Comparison of ENCODE assay signal across 26 cellular contexts in the genomic region with DNA sequence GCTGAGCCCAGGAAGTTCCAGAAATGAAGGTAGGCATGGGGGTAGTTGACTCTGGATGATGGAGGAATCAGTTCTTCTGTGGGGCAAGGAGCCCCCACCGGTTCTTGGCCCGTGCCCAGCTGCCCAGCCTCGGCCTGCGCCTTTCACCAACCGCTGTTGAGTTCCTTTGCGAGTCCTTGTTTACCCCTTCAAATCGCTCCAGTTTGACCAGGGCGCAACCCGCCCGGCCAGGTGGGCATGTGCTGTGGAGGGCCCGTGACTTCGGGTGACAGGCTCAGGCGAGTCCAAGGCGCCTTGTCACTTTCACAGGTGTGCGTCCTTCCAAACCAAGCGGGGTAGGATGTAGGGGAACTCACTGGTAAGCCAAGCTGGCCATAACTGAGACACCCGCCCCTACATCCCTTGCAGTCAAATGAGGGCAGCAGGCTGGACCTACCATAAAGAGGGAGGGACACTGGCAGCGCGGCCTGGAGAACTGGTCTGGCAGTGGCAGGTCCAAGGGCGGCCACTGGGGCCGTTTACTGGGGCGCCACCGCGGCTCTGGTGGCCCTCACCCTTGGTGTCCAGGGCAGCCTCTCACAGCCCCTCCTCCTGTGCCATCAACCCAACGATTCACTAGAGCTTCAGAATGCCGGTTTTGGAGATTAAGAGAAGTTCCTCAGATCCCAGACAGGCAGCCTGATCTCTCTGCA.
"Had no signal": no experiment of that assay in that cellular context is flagged by ENCODE, and none has a peak within 500 bp of the region (broad histone marks: within the 10 kb centered on the region; RNA-seq: fewer than 3 reads in every experiment).

No MANE protein-coding gene starts in this region.

- H3K27me3 ChIP-seq: neutrophil, ovary, right lobe of liver, thyroid gland, tibial nerve, upper lobe of left lung, vagina had no signal

- H3K9me3 ChIP-seq: neutrophil, ovary, psoas muscle, right lobe of liver, stomach, thoracic aorta, thyroid gland, tibial nerve, upper lobe of left lung, vagina had no signal

- ATAC-seq: naive thymus-derived CD8-positive, alpha-beta T cell; psoas muscle; right cardiac atrium; right lobe of liver; stimulated activated effector memory CD8-positive, alpha-beta T cell treated with anti-CD3 and anti-CD28 coated beads, Interleukin-12 subunit alpha, Interleukin-12 subunit beta, amount 100 ng/mL, for 72 hours; stimulated activated naive B cell treated with anti-CD40 and anti-IgM and Interleukin-4, amounts not matched to agents 10 μg/mL and 1 μg/mL and 100 μg/mL, for 72 hours had no signal

- H3K4me3 ChIP-seq: ovary, psoas muscle, right lobe of liver, skin epidermis, smooth muscle cell, stomach, thoracic aorta, thyroid gland, tibial nerve, upper lobe of left lung, vagina had no signal

- H3K27ac ChIP-seq: neutrophil, ovary, parathyroid adenoma, psoas muscle, right lobe of liver, skin epidermis, stomach, thoracic aorta, thyroid gland, tibial nerve, upper lobe of left lung, vagina had no signal

- H3K4me1 ChIP-seq: parathyroid adenoma, psoas muscle, right lobe of liver, stomach, thyroid gland, tibial nerve, upper lobe of left lung, vagina had no signal

- H3K36me3 ChIP-seq: neutrophil, ovary, right lobe of liver, stomach, thoracic aorta, thyroid gland, tibial nerve, upper lobe of left lung, vagina had no signal

- DNase-seq: naive B cell; naive thymus-derived CD8-positive, alpha-beta T cell; nephron progenitor cell; occipital lobe; ovary; psoas muscle; right cardiac atrium; right lobe of liver; stimulated activated CD4-positive, alpha-beta T cell treated with anti-CD3 and anti-CD28 coated beads, Interleukin-15, amount 100 ng/mL, for 24 hours; stimulated activated CD4-positive, alpha-beta T cell treated with anti-CD3 and anti-CD28 coated beads, Interleukin-2, amount 100 ng/mL, for 24 hours; stimulated activated CD4-positive, alpha-beta T cell treated with anti-CD3 and anti-CD28 coated beads, Interleukin-2, amount 100 ng/mL, for 48 hours; stimulated activated CD4-positive, alpha-beta T cell treated with anti-CD3 and anti-CD28 coated beads, Interleukin-4, amount 100 ng/mL, for 24 hours; stimulated activated naive B cell treated with anti-CD40 and anti-IgM and Interleukin-4, amounts not matched to agents 10 μg/mL and 1 μg/mL and 100 μg/mL, for 72 hours; stimulated activated naive CD4-positive, alpha-beta T cell treated with Interleukin-2 at 50 U/mL for 16 hours; stomach; thyroid gland; trophoblast cell had no signal
